In genomic region chr5:100872409-100873190, GRCh38 we compare ENCODE assay signal across 11 cellular contexts. TPM values are rescaled to one million over a fixed set of nuclear protein-coding genes. Genes with fewer than 3 reads are reported as not detected.
DNase-seq lines count a peak whose midpoint lies in the region; ATAC-seq and TF ChIP-seq lines count a peak whose summit lies in the region.
"Had no signal": no experiment of that assay in that cellular context is flagged by ENCODE, and none has a peak within 500 bp of the region (broad histone marks: within the 10 kb centered on the region; RNA-seq: fewer than 3 reads in every experiment).

No MANE protein-coding gene starts in this region.

- POLR2A ChIA-PET in PC-9 (lab: Charles Lee; ENCODE audit: unreplicated experiment): no interaction called here

- no peaks in the 10 kb centered on the region for H3K9me2 ChIP-seq in PC-9 (ENCODE audit: insufficient read depth)

- peaks cover 35 to 38% of the 10 kb centered on the region in 2 donors for H3K4me1 Mint-ChIP-seq in natural killer cell
- H3K4me1 Mint-ChIP-seq: mesothelial cell of epicardium had no signal

- H4K20me1 ChIP-seq in PC-9 (ENCODE audit: insufficient read depth): no peaks in the 10 kb centered on the region; the same call in 1 of the 2 replicates

- no peaks in the 10 kb centered on the region for H3K27me3 ChIP-seq in PC-9 (ENCODE audit: insufficient read depth, low read depth)

- no peak for TF ChIP-seq CTCF in PC-9 (conservative IDR thresholded peaks at IDR 0.05)
- TF ChIP-seq CTCF in natural killer cell (IDR thresholded peaks at IDR 0.05): no peak

- no peaks in the 10 kb centered on the region for H3K9me3 Mint-ChIP-seq in natural killer cell

- no peaks in the 10 kb centered on the region for H3K27me3 Mint-ChIP-seq in natural killer cell (ENCODE audit: low read depth in 2 of 2)

- no peak overlapping the region for H3K4me2 ChIP-seq in PC-9

- no peaks in the 10 kb centered on the region for H3K36me3 ChIP-seq in PC-9 (ENCODE audit: low read depth)

- DNase-seq in activated T-cell treated with anti-CD3 and anti-CD28 coated beads for 24 hours (ENCODE audit: low read depth) (peak; percentile 11), PC-9 (no peak), natural killer cell (no peak), ecto neural progenitor cell (ENCODE audit: low spot score) (no peak), SK-N-DZ (ENCODE audit: low spot score) (no peak), NCI-H2171 treated with DMSO at 0.1 percent for 48 hours (lab: John Stamatoyannopoulos, UW) (no peak)
- DNase-seq in activated T-cell treated with anti-CD3 and anti-CD28 coated beads, Interleukin-2, amount 50 U/mL, for 1 hour: no peak
- DNase-seq: NCI-H82, retina had no signal

- H3K79me2 ChIP-seq in PC-9 (ENCODE audit: low read depth): no peaks in the 10 kb centered on the region

- 0 out of 2 replicates have a peak overlapping the region, but pooled peaks have one; percentile 26 for H2AFZ ChIP-seq in PC-9

- no TSS peak for BruUV-seq in PC-9 (replicated peaks; lab: Mats Ljungman, UMichigan)

- ATAC-seq in HG02571 (IDR thresholded peaks at IDR 0.05; ENCODE audit: unreplicated experiment) (peak; percentile 50), natural killer cell (peak; percentile 87 to 96 (median 93))

- no peak overlapping the region for H3K4me3 Mint-ChIP-seq in natural killer cell
- H3K4me3 Mint-ChIP-seq: mesothelial cell of epicardium had no signal

- no peaks in the 10 kb centered on the region for H3K36me3 Mint-ChIP-seq in natural killer cell
- H3K36me3 Mint-ChIP-seq: mesothelial cell of epicardium had no signal

- H3K4me3 ChIP-seq in PC-9: no peak overlapping the region

- intact Hi-C loops in PC-9 (cut with micrococcal nuclease; ENCODE audit: unreplicated experiment) (no loop called here), natural killer cell (cut with micrococcal nuclease) (loop anchor here (1.0 kb wide), 1 partner anchor 17 kb away; no protein-coding TSS in a partner anchor)

- H3K27ac Mint-ChIP-seq in natural killer cell: peak overlapping the region; percentile 78 to 80
- H3K27ac Mint-ChIP-seq: mesothelial cell of epicardium had no signal

- H3F3A ChIP-seq in PC-9 (ENCODE audit: insufficient read depth, low read depth): no peaks in the 10 kb centered on the region

- CTCF ChIA-PET in PC-9 (lab: Charles Lee): no interaction called here

- H3K9me3 ChIP-seq in PC-9 (ENCODE audit: insufficient read depth, low read depth): no peaks in the 10 kb centered on the region; the same call in 1 of the 2 replicates

- H3K27ac ChIP-seq in PC-9: no peak overlapping the region

- H3K4me1 ChIP-seq in PC-9 (replicated peaks; ENCODE audit: insufficient read depth): no peaks in the 10 kb centered on the region

RNA-seq across cellular contexts. Expression of gene ST8SIA4, which starts 30.5 kb away (rescaled TPM):
- 2.1 and 2.4 TPM in 2 replicates for total RNA-seq in PC-9 (2021)
- 10 to 100 TPM; 36.3 to 63.1 (median 59.9) TPM for total RNA-seq in natural killer cell
- polyA plus RNA-seq in SK-N-DZ (2014; cell fraction: cytosol; rRNA removed): 9.1 and 10.3 TPM in 2 replicates
- 3.7 and 4.0 TPM in 2 replicates for polyA plus RNA-seq in SK-N-DZ (2014; cell fraction: nucleus; rRNA removed)

Comparison
In these comparisons a context has a peak if more than half of its experiments do, and no peak if none do; other contexts are left out.
1. RNA of gene ST8SIA4, which starts 30.5 kb away (total RNA-seq): 36.3 to 63.1 TPM in natural killer cell; 2.1 to 2.4 TPM in PC-9; every median in the first group is over 10 times any median in the second.